In genomic region chr1:102837551-102837950, GRCh38 we compare ENCODE assay signal across 16 cellular contexts.
"Had no signal": no experiment of that assay in that cellular context is flagged by ENCODE, and none has a peak within 500 bp of the region (broad histone marks: within the 10 kb centered on the region; RNA-seq: fewer than 3 reads in every experiment).

No MANE protein-coding gene starts in this region.

- H3K27me3 ChIP-seq: cardiac muscle cell, tibial nerve had no signal

- H3K27ac ChIP-seq: cardiac muscle cell, parathyroid adenoma, tibial nerve had no signal

- H3K4me3 ChIP-seq: cardiac muscle cell, lung, tibial nerve had no signal

- H2AFZ ChIP-seq: parathyroid adenoma had no signal

- DNase-seq: activated CD4-positive, alpha-beta memory T cell treated with anti-CD3 and anti-CD28 coated beads for 36 hours; activated CD4-positive, alpha-beta T cell treated with anti-CD3 and anti-CD28 coated beads for 4 hours; activated naive CD8-positive, alpha-beta T cell treated with anti-CD3 and anti-CD28 coated beads for 36 hours; activated T-cell treated with anti-CD3 and anti-CD28 coated beads for 4 hours; amniotic stem cell; dermis blood vessel endothelial cell; effector memory CD4-positive, alpha-beta T cell; hypothalamus; stimulated activated CD4-positive, alpha-beta T cell treated with anti-CD3 and anti-CD28 coated beads, Interleukin-1b, Interleukin-23, amount 100 ng/mL, for 48 hours; stimulated activated naive CD8-positive, alpha-beta T cell treated with anti-CD3 and anti-CD28 coated beads, Interleukin-15, Interleukin-2, amounts not matched to agents 100 U/mL and 50 U/mL, for 24 hours; substantia nigra; T-helper 2 cell had no signal

- H3K9me3 ChIP-seq: tibial nerve had no signal

- H3K36me3 ChIP-seq: cardiac muscle cell, tibial nerve had no signal

- H3K9ac ChIP-seq: parathyroid adenoma had no signal

- H3K4me1 ChIP-seq: parathyroid adenoma, tibial nerve had no signal

- H3K79me2 ChIP-seq: parathyroid adenoma had no signal
